ENCODE assay signal across 15 cellular contexts in genomic region chr2:232929303-232930123, GRCh38. TPM values are rescaled to one million over a fixed set of nuclear protein-coding genes. Genes with fewer than 3 reads are reported as not detected.
DNase-seq lines count a peak whose midpoint lies in the region; ATAC-seq and TF ChIP-seq lines count a peak whose summit lies in the region.
"Had no signal": no experiment of that assay in that cellular context is flagged by ENCODE, and none has a peak within 500 bp of the region (broad histone marks: within the 10 kb centered on the region; RNA-seq: fewer than 3 reads in every experiment).

No MANE protein-coding gene starts in this region.

- DNase-seq in activated naive CD4-positive, alpha-beta T cell treated with anti-CD3 and anti-CD28 coated beads, Interleukin-2, amount 50 U/mL, for 16 hours = no peak
- DNase-seq in activated CD8-positive, alpha-beta T cell treated with anti-CD3 and anti-CD28 coated beads for 36 hours = peak; percentile 34
- no peak for DNase-seq in stimulated activated naive CD8-positive, alpha-beta T cell treated with anti-CD3 and anti-CD28 coated beads, Interleukin-15, Interleukin-2, amounts not matched to agents 100 U/mL and 50 U/mL, for 24 hours
- DNase-seq in thyroid gland = no peak
- DNase-seq in lower lobe of right lung = no peak
- no peak for DNase-seq in Peyer's patch
- DNase-seq: anterior cingulate cortex, DMS79 treated with DMSO at 0.1 percent for 48 hours, KBM-7, NCI-H1417 treated with DMSO at 0.1 percent for 48 hours, NCI-H510A had no signal

- H3K36me3 Mint-ChIP-seq in activated naive CD4-positive, alpha-beta T cell treated with anti-CD3 and anti-CD28 coated beads, Interleukin-2, amount 50 U/mL, for 24 hours = peaks cover 5% of the 10 kb centered on the region
- H3K36me3 Mint-ChIP-seq in activated CD8-positive, alpha-beta T cell treated with anti-CD3 and anti-CD28 coated beads for 36 hours (ENCODE audit: low read depth) = no peaks in the 10 kb centered on the region

- TF ChIP-seq CTCF in activated CD8-positive, alpha-beta T cell treated with anti-CD3 and anti-CD28 coated beads for 36 hours (IDR thresholded peaks at IDR 0.05) = no peak
- no peak for TF ChIP-seq CTCF in thyroid gland (IDR thresholded peaks at IDR 0.05)
- TF ChIP-seq CTCF in lower lobe of right lung (IDR thresholded peaks at IDR 0.05) = no peak
- no peak for TF ChIP-seq CTCF in Peyer's patch (IDR thresholded peaks at IDR 0.05)

- intact Hi-C loops in activated CD8-positive, alpha-beta T cell treated with anti-CD3 and anti-CD28 coated beads for 36 hours (cut with micrococcal nuclease) = no loop called here
- intact Hi-C loops in thyroid gland (cut with DNase I) = no loop called here
- intact Hi-C loops in lower lobe of right lung (cut with DNase I) = no loop called here

- no peak overlapping the region for H3K27ac Mint-ChIP-seq in activated naive CD4-positive, alpha-beta T cell treated with anti-CD3 and anti-CD28 coated beads, Interleukin-2, amount 50 U/mL, for 24 hours
- H3K27ac Mint-ChIP-seq in activated CD8-positive, alpha-beta T cell treated with anti-CD3 and anti-CD28 coated beads for 36 hours = no peak overlapping the region

- peak overlapping the region; percentile 61 for H3K4me3 Mint-ChIP-seq in activated naive CD4-positive, alpha-beta T cell treated with anti-CD3 and anti-CD28 coated beads, Interleukin-2, amount 50 U/mL, for 24 hours
- peak overlapping the region; percentile 40 for H3K4me3 Mint-ChIP-seq in activated CD8-positive, alpha-beta T cell treated with anti-CD3 and anti-CD28 coated beads for 36 hours

- no peaks in the 10 kb centered on the region for H3K36me3 ChIP-seq in iPS-15b (ENCODE audit: control insufficient read depth, insufficient read depth, low read length)
- no peaks in the 10 kb centered on the region for H3K36me3 ChIP-seq in thyroid gland
- H3K36me3 ChIP-seq in lower lobe of right lung = no peaks in the 10 kb centered on the region
- H3K36me3 ChIP-seq in Peyer's patch = no peaks in the 10 kb centered on the region
- H3K36me3 ChIP-seq: vagina had no signal

- no peak overlapping the region for H3K9ac ChIP-seq in iPS-15b (ENCODE audit: low read depth, low read length)

- H3K4me1 ChIP-seq in iPS-15b (ENCODE audit: control insufficient read depth, insufficient read depth, low read length) = peaks cover 5% of the 10 kb centered on the region
- peaks cover 7 to 21% of the 10 kb centered on the region in 2 donors for H3K4me1 ChIP-seq in thyroid gland
- peaks cover 14% of the 10 kb centered on the region for H3K4me1 ChIP-seq in lower lobe of right lung
- peaks cover 0 to 21% (median 9%) of the 10 kb centered on the region in 4 donors for H3K4me1 ChIP-seq in Peyer's patch

- H3K4me1 Mint-ChIP-seq in activated naive CD4-positive, alpha-beta T cell treated with anti-CD3 and anti-CD28 coated beads, Interleukin-2, amount 50 U/mL, for 24 hours = peaks cover 16% of the 10 kb centered on the region
- peaks cover 8% of the 10 kb centered on the region for H3K4me1 Mint-ChIP-seq in activated CD8-positive, alpha-beta T cell treated with anti-CD3 and anti-CD28 coated beads for 36 hours (ENCODE audit: low read depth)

- WGBS in thyroid gland, 2 donors = 82 to 85% methylated on average over 12 of the region's 12 CpGs

- peak; percentile 23 for ATAC-seq in activated CD8-positive, alpha-beta T cell treated with anti-CD3 and anti-CD28 coated beads for 36 hours
- ATAC-seq in stimulated activated naive CD8-positive, alpha-beta T cell treated with anti-CD3 and anti-CD28 coated beads, Interleukin-15, Interleukin-2, amounts not matched to agents 100 U/mL and 50 U/mL, for 24 hours = peak; percentile 26
- no peak for ATAC-seq in lower lobe of right lung
- ATAC-seq: mucosa of descending colon had no signal

- TF ChIP-seq POLR2A in thyroid gland (IDR thresholded peaks at IDR 0.05) = no peak
- TF ChIP-seq POLR2A in Peyer's patch (IDR thresholded peaks at IDR 0.05) = no peak

- H3K9me3 Mint-ChIP-seq in activated naive CD4-positive, alpha-beta T cell treated with anti-CD3 and anti-CD28 coated beads, Interleukin-2, amount 50 U/mL, for 24 hours = no peaks in the 10 kb centered on the region
- peaks cover 4% of the 10 kb centered on the region for H3K9me3 Mint-ChIP-seq in activated CD8-positive, alpha-beta T cell treated with anti-CD3 and anti-CD28 coated beads for 36 hours

- H3K27me3 Mint-ChIP-seq in activated naive CD4-positive, alpha-beta T cell treated with anti-CD3 and anti-CD28 coated beads, Interleukin-2, amount 50 U/mL, for 24 hours = peaks cover 43% of the 10 kb centered on the region
- H3K27me3 Mint-ChIP-seq in activated CD8-positive, alpha-beta T cell treated with anti-CD3 and anti-CD28 coated beads for 36 hours = peaks cover 57% of the 10 kb centered on the region

- H3K9me3 ChIP-seq in iPS-15b (ENCODE audit: control insufficient read depth, insufficient read depth, low read length) (no peaks in the 10 kb centered on the region), thyroid gland (no peaks in the 10 kb centered on the region), lower lobe of right lung (no peaks in the 10 kb centered on the region), Peyer's patch (no peaks in the 10 kb centered on the region)
- H3K9me3 ChIP-seq: mucosa of descending colon, vagina had no signal

- POLR2A ChIA-PET in activated CD8-positive, alpha-beta T cell treated with anti-CD3 and anti-CD28 coated beads for 36 hours (lab: Charles Lee) = interaction anchor here (0.6 kb wide), 1 partner anchor 83 kb away, joined by 3 read pairs; no protein-coding TSS in a partner anchor

- CTCF ChIA-PET in activated CD8-positive, alpha-beta T cell treated with anti-CD3 and anti-CD28 coated beads for 36 hours (lab: Charles Lee) = no interaction called here

- no peak overlapping the region for H3K27ac ChIP-seq in thyroid gland
- H3K27ac ChIP-seq in lower lobe of right lung = no peak overlapping the region
- H3K27ac ChIP-seq in Peyer's patch = no peak overlapping the region
- H3K27ac ChIP-seq: vagina had no signal

- H3K4me3 ChIP-seq in iPS-15b (ENCODE audit: low read depth, low read length) (peak overlapping the region; percentile 52), thyroid gland (replicated peaks in 1 of 3) (no peak overlapping the region), lower lobe of right lung (no peak overlapping the region), Peyer's patch (no peak overlapping the region)
- H3K4me3 ChIP-seq: mucosa of descending colon, vagina had no signal

- peaks cover 62% of the 10 kb centered on the region for H3K27me3 ChIP-seq in iPS-15b (ENCODE audit: control insufficient read depth, insufficient read depth, low read length)
- H3K27me3 ChIP-seq in thyroid gland = peaks cover 13% of the 10 kb centered on the region
- H3K27me3 ChIP-seq in lower lobe of right lung (ENCODE audit: low read depth) = peaks cover 53% of the 10 kb centered on the region
- H3K27me3 ChIP-seq in Peyer's patch = peaks cover 0 to 15% of the 10 kb centered on the region in 2 donors
- H3K27me3 ChIP-seq: vagina had no signal

RNA-seq across cellular contexts. Expression of gene SNORC, which starts 59.4 kb away (rescaled TPM):
- 1 to 10 TPM; 2.1 to 2.4 TPM for total RNA-seq in activated CD8-positive, alpha-beta T cell treated with anti-CD3 and anti-CD28 coated beads for 36 hours
- total RNA-seq in thyroid gland (1 to 10 TPM in 1 of 4 donors, under 1 TPM in 2, not detected in 1; 0.45 to 1.9 (median 0.79) TPM), lower lobe of right lung (0.53 TPM), Peyer's patch (1 to 10 TPM; 3.5 to 9.7 (median 7.3) TPM)
- total RNA-seq: vagina had no signal

Comparison
In these comparisons a context has a peak if more than half of its experiments do, and no peak if none do; other contexts are left out.
1. ATAC-seq: peak in activated CD8-positive, alpha-beta T cell treated with anti-CD3 and anti-CD28 coated beads for 36 hours (single experiment) and stimulated activated naive CD8-positive, alpha-beta T cell treated with anti-CD3 and anti-CD28 coated beads, Interleukin-15, Interleukin-2, amounts not matched to agents 100 U/mL and 50 U/mL, for 24 hours (single experiment); none in lower lobe of right lung (0 of 2).